ENCODE assay signal across 11 cellular contexts in the genomic region with DNA sequence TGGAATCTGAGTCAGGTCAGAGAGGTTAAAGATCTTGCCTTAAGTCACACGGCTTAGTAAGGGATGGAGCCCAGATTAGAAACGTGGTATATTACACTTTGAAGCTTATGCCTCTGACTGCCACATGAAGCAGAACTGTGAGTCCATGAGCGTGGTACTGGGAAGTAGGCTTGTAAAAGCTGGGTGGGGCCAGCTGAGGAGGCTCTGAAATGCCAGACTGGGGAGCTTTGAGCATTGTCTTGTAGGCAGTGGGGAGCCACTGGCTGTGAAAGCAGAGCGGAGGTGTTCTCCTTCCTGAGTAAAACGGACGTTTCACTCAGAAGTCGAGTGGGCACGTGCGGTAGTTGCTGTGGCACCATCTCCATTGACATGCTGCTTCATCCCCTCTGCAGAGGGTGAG.
A peak's percentile ranks its signal among the peaks of the same experiment; 100 is the strongest.
DNase-seq lines count a peak whose midpoint lies in the region; ATAC-seq and TF ChIP-seq lines count a peak whose summit lies in the region.
"Had no signal": no experiment of that assay in that cellular context is flagged by ENCODE, and none has a peak within 500 bp of the region (broad histone marks: within the 10 kb centered on the region; RNA-seq: fewer than 3 reads in every experiment).

No MANE protein-coding gene starts in this region.

- peak; percentile 16 for ATAC-seq in GM19043 (IDR thresholded peaks at IDR 0.05; ENCODE audit: low read depth, unreplicated experiment)
- ATAC-seq in HG02885 (IDR thresholded peaks at IDR 0.05; ENCODE audit: poor library complexity, unreplicated experiment), result peak; percentile 48

- peak overlapping the region; percentile 40; the same call in 1 of the 2 replicates for H2AFZ ChIP-seq in OCI-LY3 (ENCODE audit: low read depth, low read length)
- no peak overlapping the region for H2AFZ ChIP-seq in hepatocyte

- POLR2A ChIA-PET in A673 (lab: Charles Lee; ENCODE audit: low non-redundant PET), result no interaction called here

- WGBS in hepatocyte (ENCODE audit: low lambda C conversion rate, missing lambda C conversion rate), result 84% methylated on average over 9 of the region's 9 CpGs

- H3K4me3 ChIP-seq in A673 (ENCODE audit: low read depth, low read length, poor library complexity, severe bottlenecking) (peak overlapping the region; percentile 20), OCI-LY3 (ENCODE audit: low read length) (peak overlapping the region; percentile 65), hepatocyte (no peak overlapping the region)

- no peak overlapping the region for H3K27ac ChIP-seq in A673 (ENCODE audit: low read depth, low read length, poor library complexity, severe bottlenecking)
- no peak overlapping the region for H3K27ac ChIP-seq in OCI-LY3 (ENCODE audit: low read length)
- no peak overlapping the region for H3K27ac ChIP-seq in hepatocyte

- TF ChIP-seq CTCF in A673 (conservative IDR thresholded peaks at IDR 0.05; ENCODE audit: low read depth, low read length) (no peak), OCI-LY3 (IDR thresholded peaks at IDR 0.05; ENCODE audit: low read depth, low read length) (no peak), hepatocyte (IDR thresholded peaks at IDR 0.05; ENCODE audit: poor library complexity) (no peak)

- H3K36me3 ChIP-seq in A673 (ENCODE audit: insufficient read depth, low read length, poor library complexity, severe bottlenecking) (no peaks in the 10 kb centered on the region), OCI-LY3 (replicated peaks; ENCODE audit: low read depth, low read length) (no peaks in the 10 kb centered on the region), hepatocyte (replicated peaks; ENCODE audit: insufficient read depth, low read depth) (no peaks in the 10 kb centered on the region)

- H3K79me2 ChIP-seq in OCI-LY3 (ENCODE audit: low read length) (no peaks in the 10 kb centered on the region), hepatocyte (no peaks in the 10 kb centered on the region)

- H4K20me1 ChIP-seq in OCI-LY3 (ENCODE audit: insufficient read depth, low read length) (no peaks in the 10 kb centered on the region), hepatocyte (ENCODE audit: insufficient read depth, poor library complexity, severe bottlenecking) (no peaks in the 10 kb centered on the region)

- H3K9me3 ChIP-seq in A673 (ENCODE audit: low read depth, low read length, poor library complexity, severe bottlenecking), result no peaks in the 10 kb centered on the region
- no peaks in the 10 kb centered on the region for H3K9me3 ChIP-seq in OCI-LY3 (ENCODE audit: insufficient read depth, low read length)
- no peaks in the 10 kb centered on the region for H3K9me3 ChIP-seq in hepatocyte (ENCODE audit: low read depth)

- CTCF ChIA-PET in A673 (lab: Charles Lee), result no interaction called here

- DNase-seq in A673 (ENCODE audit: low spot score) (peak; percentile 8), hepatocyte (ENCODE audit: low spot score) (no peak), SIG-M5 (lab: John Stamatoyannopoulos, UW) (no peak), NCI-H226 (no peak), 8988T (no peak)
- DNase-seq: C1 segment of cervical spinal cord; glutamatergic neuron; stimulated activated CD4-positive, alpha-beta T cell treated with anti-CD3 and anti-CD28 coated beads, Interleukin-4, amount 100 ng/mL, for 1 hour had no signal

- H3K9me2 ChIP-seq in hepatocyte (replicated peaks; ENCODE audit: insufficient read depth), result no peaks in the 10 kb centered on the region

- 0 out of 2 replicates have a peak overlapping the region, but pooled peaks have one; percentile 4 for H3K9ac ChIP-seq in OCI-LY3 (ENCODE audit: low read length)

- H3K27me3 ChIP-seq in A673 (replicated peaks; ENCODE audit: insufficient read depth, low read depth, low read length, poor library complexity), result no peaks in the 10 kb centered on the region
- H3K27me3 ChIP-seq in OCI-LY3 (ENCODE audit: low read depth, low read length), result no peaks in the 10 kb centered on the region
- no peaks in the 10 kb centered on the region for H3K27me3 ChIP-seq in hepatocyte

- H3K4me2 ChIP-seq in OCI-LY3 (ENCODE audit: low read length) (peak overlapping the region; percentile 77), hepatocyte (no peak overlapping the region)

- BruUV-seq in A673 (replicated peaks; lab: Mats Ljungman, UMichigan), result no TSS peak

- H3K4me1 ChIP-seq in A673 (ENCODE audit: insufficient read depth, low read length, poor library complexity, severe bottlenecking) (peaks cover 6% of the 10 kb centered on the region), OCI-LY3 (ENCODE audit: low read length) (peaks cover 17% of the 10 kb centered on the region), hepatocyte (ENCODE audit: insufficient read depth) (peaks cover 4% of the 10 kb centered on the region)

- intact Hi-C loops in A673 (cut with micrococcal nuclease; ENCODE audit: unreplicated experiment), result loop anchor here (5.0 kb wide), 1 partner anchor 1295 kb away; no protein-coding TSS in a partner anchor
